ENCODE assay signal across 17 cellular contexts in the genomic region with DNA sequence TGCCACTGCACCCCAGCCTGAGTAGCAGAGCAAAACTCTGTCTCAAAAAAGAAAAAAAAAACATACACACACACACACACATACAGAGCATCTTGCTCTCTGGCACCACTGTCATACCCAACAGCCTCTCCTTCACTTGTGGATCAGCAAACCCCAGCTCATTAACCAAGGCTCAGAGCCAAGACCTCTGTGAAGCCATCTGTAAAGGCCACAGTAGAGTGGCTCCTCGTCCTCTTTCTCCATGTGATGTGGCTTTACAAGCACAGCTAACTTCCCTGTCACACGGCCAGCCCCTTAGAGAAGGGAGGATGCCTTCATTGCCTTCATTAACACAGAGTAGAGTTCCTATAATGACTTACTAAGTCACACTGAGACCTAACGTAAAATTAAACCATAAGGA.
"Had no signal": no experiment of that assay in that cellular context is flagged by ENCODE, and none has a peak within 500 bp of the region (broad histone marks: within the 10 kb centered on the region; RNA-seq: fewer than 3 reads in every experiment).

No MANE protein-coding gene starts in this region.

- DNase-seq: activated CD4-positive, alpha-beta T cell treated with anti-CD3 and anti-CD28 coated beads for 1 hour; activated T-cell treated with anti-CD3 and anti-CD28 coated beads, Interleukin-2, amount 50 U/mL, for 1 hour; aorta; effector CD8-positive, alpha-beta T cell; erythroblast; foreskin fibroblast; lower lobe of right lung; pancreas; right cardiac atrium; stimulated activated CD4-positive, alpha-beta T cell treated with anti-CD3 and anti-CD28 coated beads, Interleukin-4, amount 100 ng/mL, for 24 hours; stimulated activated naive CD8-positive, alpha-beta T cell treated with anti-CD3 and anti-CD28 coated beads, Interleukin-15, Interleukin-2, amounts not matched to agents 100 U/mL and 50 U/mL, for 24 hours; tibial artery had no signal

- H3K4me3 ChIP-seq: lower lobe of right lung, pancreas, tibial artery had no signal

- ATAC-seq: activated naive CD4-positive, alpha-beta T cell treated with anti-CD3 and anti-CD28 coated beads, Interleukin-2, amount 50 U/mL, for 72 hours; left lobe of liver; lower lobe of right lung; natural killer cell treated with Interleukin-12 subunit alpha and Interleukin-12 subunit beta and Interleukin-15 and Interleukin-18, amount 100 ng/mL, for 72 hours; pancreas; right cardiac atrium; stimulated activated naive CD8-positive, alpha-beta T cell treated with anti-CD3 and anti-CD28 coated beads, Interleukin-15, Interleukin-2, amounts not matched to agents 100 U/mL and 50 U/mL, for 24 hours had no signal

- H3K27me3 ChIP-seq: pancreas, tibial artery had no signal

- H3K9me3 ChIP-seq: lower lobe of right lung, pancreas, tibial artery had no signal

- FAIRE-seq: keratinocyte, pancreas, TTC549 had no signal

- H3K36me3 ChIP-seq: lower lobe of right lung, pancreas, tibial artery had no signal

- H3K27ac ChIP-seq: lower lobe of right lung, pancreas, tibial artery had no signal

- H3K4me1 ChIP-seq: lower lobe of right lung, pancreas, tibial artery had no signal
